In genomic region chr15:51600114-51600513, GRCh38 we compare ENCODE assay signal across 13 cellular contexts. TPM values are rescaled to one million over a fixed set of nuclear protein-coding genes. Genes with fewer than 3 reads are reported as not detected.
DNase-seq lines count a peak whose midpoint lies in the region; ATAC-seq, FAIRE-seq and TF ChIP-seq lines count a peak whose summit lies in the region.
"Had no signal": no experiment of that assay in that cellular context is flagged by ENCODE, and none has a peak within 500 bp of the region (broad histone marks: within the 10 kb centered on the region; RNA-seq: fewer than 3 reads in every experiment).

No MANE protein-coding gene starts in this region.

- H3K36me3 Mint-ChIP-seq in activated CD4-positive, alpha-beta T cell treated with anti-CD3 and anti-CD28 coated beads for 36 hours (ENCODE audit: low read depth), result no peaks in the 10 kb centered on the region
- no peaks in the 10 kb centered on the region for H3K36me3 Mint-ChIP-seq in activated B cell treated with CpG ODN at 0.5 μM for 24 hours (ENCODE audit: low read depth)

- no peaks in the 10 kb centered on the region for H3K4me1 Mint-ChIP-seq in activated CD4-positive, alpha-beta T cell treated with anti-CD3 and anti-CD28 coated beads for 36 hours
- peaks cover 7% of the 10 kb centered on the region for H3K4me1 Mint-ChIP-seq in activated B cell treated with CpG ODN at 0.5 μM for 24 hours

- no peak overlapping the region for H3K27ac ChIP-seq in osteoblast (ENCODE audit: low read depth, low read length)

- H3K4me2 ChIP-seq in osteoblast (ENCODE audit: insufficient read depth, low read length), result no peak overlapping the region

- H4K20me1 ChIP-seq in osteoblast (ENCODE audit: insufficient read depth, low read length), result peaks cover 7% of the 10 kb centered on the region

- POLR2A ChIA-PET in activated CD4-positive, alpha-beta T cell treated with anti-CD3 and anti-CD28 coated beads for 36 hours (lab: Charles Lee), result no interaction called here
- POLR2A ChIA-PET in activated B cell treated with CpG ODN at 0.5 μM for 24 hours (lab: Charles Lee), result no interaction called here

- H3K27me3 ChIP-seq in osteoblast (ENCODE audit: insufficient read depth, low read length), result no peaks in the 10 kb centered on the region

- no peak for TF ChIP-seq CTCF in activated B cell treated with CpG ODN at 0.5 μM for 24 hours (IDR thresholded peaks at IDR 0.05)
- no peak for TF ChIP-seq CTCF in osteoblast (IDR thresholded peaks at IDR 0.05; ENCODE audit: extremely low read depth, low read depth, low read length)

- CTCF ChIA-PET in activated CD4-positive, alpha-beta T cell treated with anti-CD3 and anti-CD28 coated beads for 36 hours (lab: Charles Lee), result no interaction called here
- CTCF ChIA-PET in activated B cell treated with CpG ODN at 0.5 μM for 24 hours (lab: Charles Lee), result no interaction called here

- FAIRE-seq in GM19239 (lab: Jason Lieb, UNC), result no peak

- no peak overlapping the region for H3K4me3 ChIP-seq in osteoblast (ENCODE audit: insufficient read depth, low read length)

- H3K9me3 ChIP-seq in osteoblast (ENCODE audit: low read depth, low read length), result no peaks in the 10 kb centered on the region

- H3K36me3 ChIP-seq in osteoblast (ENCODE audit: insufficient read depth, low read length), result no peaks in the 10 kb centered on the region

- H3K4me1 ChIP-seq in osteoblast (ENCODE audit: insufficient read depth, low read length), result peaks cover 6% of the 10 kb centered on the region

- H3K9me3 Mint-ChIP-seq in activated CD4-positive, alpha-beta T cell treated with anti-CD3 and anti-CD28 coated beads for 36 hours (ENCODE audit: low read depth), result peaks cover 3% of the 10 kb centered on the region
- H3K9me3 Mint-ChIP-seq in activated B cell treated with CpG ODN at 0.5 μM for 24 hours, result no peaks in the 10 kb centered on the region

- DNase-seq in activated CD4-positive, alpha-beta T cell treated with anti-CD3 and anti-CD28 coated beads for 36 hours, result peak; percentile 5
- no peak for DNase-seq in activated CD4-positive, alpha-beta T cell treated with anti-CD3 and anti-CD28 coated beads for 4 hours
- DNase-seq in activated B cell treated with CpG ODN at 0.5 μM for 24 hours (no peak), osteoblast (ENCODE audit: insufficient read length, low spot score, missing footprints) (peak; percentile 77), GM19239 (ENCODE audit: insufficient read length, low spot score) (no peak), HuH-7 (ENCODE audit: low spot score) (no peak), anterior cingulate cortex (lab: John Stamatoyannopoulos, UW) (no peak)
- DNase-seq: activated CD4-positive, alpha-beta T cell treated with anti-CD3 and anti-CD28 coated beads, Interleukin-2, amount 50 U/mL, for 4 hours; effector CD4-positive, alpha-beta T cell; head of caudate nucleus; Kasumi-1; stimulated activated CD4-positive, alpha-beta T cell treated with anti-CD3 and anti-CD28 coated beads, Interleukin-4, amount 100 ng/mL, for 4 hours had no signal

- H3K27ac Mint-ChIP-seq in activated CD4-positive, alpha-beta T cell treated with anti-CD3 and anti-CD28 coated beads for 36 hours, result peak overlapping the region; percentile 3
- H3K27ac Mint-ChIP-seq in activated B cell treated with CpG ODN at 0.5 μM for 24 hours, result no peak overlapping the region

- H3K4me3 Mint-ChIP-seq in activated CD4-positive, alpha-beta T cell treated with anti-CD3 and anti-CD28 coated beads for 36 hours, result no peak overlapping the region
- H3K4me3 Mint-ChIP-seq in activated B cell treated with CpG ODN at 0.5 μM for 24 hours, result no peak overlapping the region

- H3K79me2 ChIP-seq in osteoblast (ENCODE audit: insufficient read depth, low read length), result peaks cover 15% of the 10 kb centered on the region

- ATAC-seq in activated CD4-positive, alpha-beta T cell treated with anti-CD3 and anti-CD28 coated beads for 36 hours, result peak; percentile 26
- peak; percentile 68 for ATAC-seq in HG03342 (IDR thresholded peaks at IDR 0.05; ENCODE audit: unreplicated experiment)
- peak; percentile 82 for ATAC-seq in activated B cell treated with CpG ODN at 0.5 μM for 24 hours (ENCODE audit: low read depth)

- peaks cover 4% of the 10 kb centered on the region for H3K27me3 Mint-ChIP-seq in activated CD4-positive, alpha-beta T cell treated with anti-CD3 and anti-CD28 coated beads for 36 hours
- H3K27me3 Mint-ChIP-seq in activated B cell treated with CpG ODN at 0.5 μM for 24 hours, result peaks cover 4% of the 10 kb centered on the region

- intact Hi-C loops in activated CD4-positive, alpha-beta T cell treated with anti-CD3 and anti-CD28 coated beads for 36 hours (cut with DNase I, micrococcal nuclease), result no loop called here
- intact Hi-C loops in activated B cell treated with CpG ODN at 0.5 μM for 24 hours (cut with micrococcal nuclease), result no loop called here

- H2AFZ ChIP-seq in osteoblast (ENCODE audit: low read length), result no peak overlapping the region

RNA-seq across cellular contexts. Expression of gene DMXL2, which starts 22.5 kb away (rescaled TPM):
- total RNA-seq in activated CD4-positive, alpha-beta T cell treated with anti-CD3 and anti-CD28 coated beads for 36 hours, result 1 to 10 TPM; 5.9 to 7.0 TPM
- total RNA-seq in activated B cell treated with CpG ODN at 0.5 μM for 24 hours (5.3 and 6.1 TPM in 2 replicates), osteoblast (37.3 and 46.0 TPM in 2 replicates)

Comparison
In these comparisons a context has a peak if more than half of its experiments do, and no peak if none do; other contexts are left out.
1. DNase-seq: peak in activated CD4-positive, alpha-beta T cell treated with anti-CD3 and anti-CD28 coated beads for 36 hours (single experiment) and osteoblast (single experiment); none in activated CD4-positive, alpha-beta T cell treated with anti-CD3 and anti-CD28 coated beads for 4 hours (0 of 2), activated B cell treated with CpG ODN at 0.5 μM for 24 hours (single experiment), GM19239 (single experiment), HuH-7 (single experiment) and anterior cingulate cortex (0 of 58).
2. ATAC-seq: peak in every context shown above with its lines; median percentile 82 in activated B cell treated with CpG ODN at 0.5 μM for 24 hours; 68 in HG03342; 26 in activated CD4-positive, alpha-beta T cell treated with anti-CD3 and anti-CD28 coated beads for 36 hours.